ENCODE assay signal across 13 cellular contexts in genomic region chr4:84808332-84808731, GRCh38.
DNase-seq lines count a peak whose midpoint lies in the region; TF ChIP-seq lines count a peak whose summit lies in the region.
"Had no signal": no experiment of that assay in that cellular context is flagged by ENCODE, and none has a peak within 500 bp of the region (broad histone marks: within the 10 kb centered on the region; RNA-seq: fewer than 3 reads in every experiment).

No MANE protein-coding gene starts in this region.

- intact Hi-C loops in dendritic cell treated with granulocyte-macrophage colony-stimulating factor and Interleukin-4, amounts not matched to agents 40 ng/mL and 50 ng/mL, for 4 days (cut with micrococcal nuclease) = no loop called here
- intact Hi-C loops in tibial artery (cut with DNase I; ENCODE audit: low total_unique reads) = no loop called here

- H3K36me3 Mint-ChIP-seq in dendritic cell treated with granulocyte-macrophage colony-stimulating factor and Interleukin-4, amounts not matched to agents 40 ng/mL and 50 ng/mL, for 4 days (ENCODE audit: low read depth) = peaks cover 39% of the 10 kb centered on the region
- peaks cover 3% of the 10 kb centered on the region for H3K36me3 Mint-ChIP-seq in neural crest cell (ENCODE audit: low read depth)
- H3K36me3 Mint-ChIP-seq: CD8-positive, alpha-beta T cell had no signal

- H3K27me3 ChIP-seq in tibial artery = no peaks in the 10 kb centered on the region
- H3K27me3 ChIP-seq: BE2C had no signal

- H3K4me1 Mint-ChIP-seq in dendritic cell treated with granulocyte-macrophage colony-stimulating factor and Interleukin-4, amounts not matched to agents 40 ng/mL and 50 ng/mL, for 4 days (ENCODE audit: low read depth) = no peaks in the 10 kb centered on the region
- H3K4me1 Mint-ChIP-seq in neural crest cell = no peaks in the 10 kb centered on the region

- no peaks in the 10 kb centered on the region for H3K27me3 Mint-ChIP-seq in dendritic cell treated with granulocyte-macrophage colony-stimulating factor and Interleukin-4, amounts not matched to agents 40 ng/mL and 50 ng/mL, for 4 days
- H3K27me3 Mint-ChIP-seq in neural crest cell (ENCODE audit: low read depth) = no peaks in the 10 kb centered on the region

- no peak overlapping the region for H3K27ac ChIP-seq in tibial artery
- H3K27ac ChIP-seq: A549, C4-2B had no signal

- H3K4me1 ChIP-seq in tibial artery = peaks cover 0 to 33% (median 2%) of the 10 kb centered on the region in 4 donors

- no peak overlapping the region for H3K4me3 ChIP-seq in LNCaP clone FGC (ENCODE audit: low read depth, low read length)
- no peak overlapping the region for H3K4me3 ChIP-seq in tibial artery
- H3K4me3 ChIP-seq: A549 had no signal

- peak overlapping the region; percentile 16 for H3K27ac Mint-ChIP-seq in dendritic cell treated with granulocyte-macrophage colony-stimulating factor and Interleukin-4, amounts not matched to agents 40 ng/mL and 50 ng/mL, for 4 days
- peak overlapping the region; percentile 28 for H3K27ac Mint-ChIP-seq in neural crest cell (ENCODE audit: unreplicated experiment)
- H3K27ac Mint-ChIP-seq: CD8-positive, alpha-beta T cell had no signal

- TF ChIP-seq CTCF in LNCaP clone FGC (IDR thresholded peaks at IDR 0.05; ENCODE audit: control insufficient read depth, extremely low read depth, insufficient read depth) (no peak), neural crest cell (conservative IDR thresholded peaks at IDR 0.05) (no peak), tibial artery (IDR thresholded peaks at IDR 0.05) (no peak)

- no peaks in the 10 kb centered on the region for H3K9me3 ChIP-seq in tibial artery
- H3K9me3 ChIP-seq: A549, BE2C had no signal

- H3K4me3 Mint-ChIP-seq in dendritic cell treated with granulocyte-macrophage colony-stimulating factor and Interleukin-4, amounts not matched to agents 40 ng/mL and 50 ng/mL, for 4 days = no peak overlapping the region
- no peak overlapping the region for H3K4me3 Mint-ChIP-seq in neural crest cell
- H3K4me3 Mint-ChIP-seq: CD8-positive, alpha-beta T cell had no signal

- peak; percentile 68 for DNase-seq in LNCaP clone FGC (ENCODE audit: low read depth)
- DNase-seq in neural crest cell (ENCODE audit: low read depth, low spot score) = no peak
- DNase-seq in midbrain (lab: John Stamatoyannopoulos, UW) = no peak
- DNase-seq in tibial artery = no peak
- no peak for DNase-seq in GM19238 (ENCODE audit: insufficient read length, low spot score)
- DNase-seq: BE2C; CD8-positive, alpha-beta T cell; COR-L47; DND-41; GDM1 had no signal

- no peaks in the 10 kb centered on the region for H3K9me3 Mint-ChIP-seq in dendritic cell treated with granulocyte-macrophage colony-stimulating factor and Interleukin-4, amounts not matched to agents 40 ng/mL and 50 ng/mL, for 4 days
- no peaks in the 10 kb centered on the region for H3K9me3 Mint-ChIP-seq in neural crest cell
- H3K9me3 Mint-ChIP-seq: CD8-positive, alpha-beta T cell had no signal

- peaks cover 0 to 14% (median 8%) of the 10 kb centered on the region in 3 donors for H3K36me3 ChIP-seq in tibial artery
